12 cellular contexts compared by ENCODE assay signal in genomic region chr3:132499071-132499470, GRCh38.
DNase-seq lines count a peak whose midpoint lies in the region; TF ChIP-seq lines count a peak whose summit lies in the region.
"Had no signal": no experiment of that assay in that cellular context is flagged by ENCODE, and none has a peak within 500 bp of the region (broad histone marks: within the 10 kb centered on the region; RNA-seq: fewer than 3 reads in every experiment).

No MANE protein-coding gene starts in this region.

- intact Hi-C loops in transverse colon (cut with DNase I; ENCODE audit: low total_unique reads), result no loop called here

- H3K27ac ChIP-seq in transverse colon, result peak overlapping the region in 3 of 4 donors; percentile 3 to 59 (median 30)
- H3K27ac ChIP-seq: BLaER1 treated with 17β-estradiol and CSF1 and Interleukin-3, amounts not matched to agents 10 nM and 100 nM had no signal

- no peak for TF ChIP-seq EP300 in transverse colon (IDR thresholded peaks at IDR 0.05; ENCODE audit: low read depth)

- H3K4me3 ChIP-seq in HAP-1 (no peak overlapping the region), transverse colon (no peak overlapping the region)
- H3K4me3 ChIP-seq: BLaER1 treated with 17β-estradiol and CSF1 and Interleukin-3, amounts not matched to agents 10 nM and 100 nM had no signal

- no peak for TF ChIP-seq POLR2A in transverse colon (IDR thresholded peaks at IDR 0.05)

- H3K27me3 ChIP-seq in HAP-1 (ENCODE audit: low read depth) (no peaks in the 10 kb centered on the region), transverse colon (no peaks in the 10 kb centered on the region)
- H3K27me3 ChIP-seq: BLaER1 treated with 17β-estradiol and CSF1 and Interleukin-3, amounts not matched to agents 10 nM and 100 nM had no signal

- peak; percentile 70 for DNase-seq in HAP-1 (ENCODE audit: low spot score in 2 of 2)
- peak; percentile 11 for DNase-seq in globus pallidus (ENCODE audit: low spot score)
- peak; percentile 2 for DNase-seq in medulla oblongata (ENCODE audit: extremely low spot score)
- no peak for DNase-seq in transverse colon
- no peak for DNase-seq in stimulated activated CD4-positive, alpha-beta T cell treated with anti-CD3 and anti-CD28 coated beads, Interleukin-4, amount 100 ng/mL, for 24 hours
- DNase-seq in cerebellar cortex (ENCODE audit: low spot score), result no peak
- DNase-seq in SKM-1 treated with dmso at 0.1 percent for 144 hours (lab: John Stamatoyannopoulos, UW; ENCODE audit: unreplicated experiment), result no peak
- DNase-seq: Calu3; CD8-positive, alpha-beta T cell; DMS79 treated with DMSO at 0.1 percent for 48 hours; HCEC 1CT had no signal

- in situ Hi-C loops in HAP-1 (cut with MboI; ENCODE audit: low sequenced_read_pairs) (no loop called here), transverse colon (cut with MboI; ENCODE audit: low pct_ligation_motif_present in 1 of 4, low pct_unique_long_range_greater_than_20kb in 1 of 4, low sequenced_read_pairs in 3 of 4) (no loop called here)

- no peak for TF ChIP-seq CTCF in transverse colon (IDR thresholded peaks at IDR 0.05)

- peaks cover 45% of the 10 kb centered on the region for H3K36me3 ChIP-seq in HAP-1 (replicated peaks)
- peaks cover 0 to 75% (median 39%) of the 10 kb centered on the region in 4 donors for H3K36me3 ChIP-seq in transverse colon

- peaks cover 10% of the 10 kb centered on the region for H3K4me1 ChIP-seq in HAP-1
- peaks cover 0 to 29% (median 11%) of the 10 kb centered on the region in 4 donors for H3K4me1 ChIP-seq in transverse colon

- H3K9me3 ChIP-seq in HAP-1, result no peaks in the 10 kb centered on the region
- H3K9me3 ChIP-seq in transverse colon, result no peaks in the 10 kb centered on the region
- H3K9me3 ChIP-seq: BLaER1 treated with 17β-estradiol and CSF1 and Interleukin-3, amounts not matched to agents 10 nM and 100 nM had no signal

- 57 to 81% methylated on average over 2 to 3 of the region's 3 CpGs for WGBS in transverse colon (ENCODE audit: low coverage in 1 of 2), 2 donors

Comparison
In these comparisons a context has a peak if more than half of its experiments do, and no peak if none do; other contexts are left out.
1. DNase-seq: peak in HAP-1 (2 of 2), globus pallidus (single experiment) and medulla oblongata (single experiment); none in transverse colon (single experiment), stimulated activated CD4-positive, alpha-beta T cell treated with anti-CD3 and anti-CD28 coated beads, Interleukin-4, amount 100 ng/mL, for 24 hours (single experiment), cerebellar cortex (single experiment) and SKM-1 treated with dmso at 0.1 percent for 144 hours (single experiment).